Comparison of ENCODE assay signal across 8 cellular contexts in the genomic region with DNA sequence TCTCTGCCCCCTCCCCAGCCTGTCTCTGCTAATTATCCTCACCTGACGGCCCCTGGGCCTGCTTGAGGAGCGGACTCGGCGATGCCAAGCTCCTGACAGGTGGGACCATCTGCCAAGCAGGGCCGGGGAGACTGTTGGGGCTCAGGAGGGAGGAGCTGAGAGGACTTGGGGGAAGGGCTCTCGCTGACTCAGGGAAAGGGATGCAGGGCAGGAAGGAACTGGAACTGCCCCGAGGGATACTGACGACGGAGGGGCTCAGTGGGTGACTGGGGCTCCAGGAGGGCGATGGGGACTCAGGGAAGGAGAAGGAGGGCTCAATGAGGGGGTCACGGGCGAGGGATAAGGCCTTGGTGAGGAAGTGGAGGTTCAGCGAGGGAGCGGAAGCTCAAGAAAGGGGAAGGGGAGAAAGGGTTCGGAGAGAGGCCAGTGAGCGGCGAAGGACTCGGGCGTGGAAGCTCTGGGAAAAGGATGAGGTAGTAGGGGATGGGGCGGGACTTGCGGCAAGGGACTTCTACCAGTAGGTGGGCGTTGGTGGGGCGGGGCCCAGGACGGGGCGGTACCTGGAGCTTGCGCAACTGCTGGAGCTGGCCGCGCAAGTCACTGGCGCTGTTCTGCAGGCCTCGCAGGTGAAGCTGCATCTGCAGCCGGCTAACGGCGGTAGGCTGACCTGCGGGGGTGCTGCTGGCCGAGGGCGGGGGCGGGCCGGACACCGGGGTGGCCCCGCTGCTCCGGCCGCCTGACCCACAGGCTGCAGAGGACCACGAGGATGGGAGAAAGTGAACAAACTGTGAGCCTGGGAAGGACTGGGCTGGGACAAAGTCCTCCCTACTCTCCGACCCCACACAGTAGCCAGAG. TPM values are rescaled to one million over a fixed set of nuclear protein-coding genes. Genes with fewer than 3 reads are reported as not detected.
A peak's percentile ranks its signal among the peaks of the same experiment; 100 is the strongest.
DNase-seq lines count a peak whose midpoint lies in the region; ATAC-seq and TF ChIP-seq lines count a peak whose summit lies in the region.

No MANE protein-coding gene starts in this region.

- H3K9me3 Mint-ChIP-seq in brain (peaks cover 0 to 3% (median 0%) of the 10 kb centered on the region in 5 experiments), immature natural killer cell (no peaks in the 10 kb centered on the region)

- ATAC-seq in HG02840 (IDR thresholded peaks at IDR 0.05; ENCODE audit: low FRiP score, unreplicated experiment) (peak; percentile 57), GM21717 (IDR thresholded peaks at IDR 0.05; ENCODE audit: unreplicated experiment) (no peak)

- peak in 1 of 2 experiments; percentile 13 for TF ChIP-seq CTCF in brain (conservative IDR thresholded peaks at IDR 0.05)

- H3K27me3 Mint-ChIP-seq in brain (peaks cover 43% of the 10 kb centered on the region), immature natural killer cell (ENCODE audit: low read depth in 3 of 3) (peaks cover 13 to 23% (median 18%) of the 10 kb centered on the region in 3 donors)

- H3K36me3 Mint-ChIP-seq in brain (peaks cover 21% of the 10 kb centered on the region), immature natural killer cell (no peaks in the 10 kb centered on the region)

- H3K4me1 Mint-ChIP-seq in brain (peaks cover 46% of the 10 kb centered on the region), immature natural killer cell (peaks cover 17 to 30% of the 10 kb centered on the region in 2 donors)

- peak overlapping the region; percentile 78 to 86 (median 81) for H3K4me3 Mint-ChIP-seq in brain
- peak overlapping the region; percentile 89 to 97 (median 94) for H3K4me3 Mint-ChIP-seq in immature natural killer cell

- DNase-seq in GDM1 (lab: John Stamatoyannopoulos, UW) (peak; percentile 78), NCI-H2029 treated with DMSO at 0.1 percent for 48 hours (lab: John Stamatoyannopoulos, UW) (peak; percentile 35), T1000 (lab: John Stamatoyannopoulos, UW) (peak; percentile 61), immature natural killer cell (peak; percentile 70 to 78 (median 73))
- peak; percentile 70 to 90 for DNase-seq in stimulated activated CD4-positive, alpha-beta T cell treated with anti-CD3 and anti-CD28 coated beads, Interleukin-15, amount 100 ng/mL, for 48 hours (ENCODE audit: low read depth in 2 of 2)

- H3K27ac Mint-ChIP-seq in brain (peak overlapping the region; percentile 74 to 95 (median 84)), immature natural killer cell (peak overlapping the region in 5 of 6 donors; percentile 29 to 90 (median 68))

RNA-seq across cellular contexts. Expression of a gene that starts 46.5 kb away (rescaled TPM):
- 42.9 TPM for polyA plus RNA-seq in brain (ENCODE audit: insufficient read depth, low read depth, low replicate concordance)
- polyA plus RNA-seq in immature natural killer cell = not detected

Comparison
In these comparisons a context has a peak if more than half of its experiments do, and no peak if none do; other contexts are left out.
1. RNA of a gene that starts 46.5 kb away (polyA plus RNA-seq): 42.9 TPM in brain (single experiment); not detected in immature natural killer cell; every median in the first group is over 10 times any median in the second.
2. Peak in every context shown above with its lines, with median percentiles within 50 percentile points of each other: DNase-seq.